ENCODE assay signal across 8 cellular contexts in genomic region chr16:2150418-2151187, GRCh38. TPM values are rescaled to one million over a fixed set of nuclear protein-coding genes. Genes with fewer than 3 reads are reported as not detected.
A peak's percentile ranks its signal among the peaks of the same experiment; 100 is the strongest.
DNase-seq lines count a peak whose midpoint lies in the region; ATAC-seq and TF ChIP-seq lines count a peak whose summit lies in the region.

No MANE protein-coding gene starts in this region.

- no peak for DNase-seq in Caco-2
- DNase-seq in HT1080 (ENCODE audit: low read depth), result peak; percentile 89
- DNase-seq in SK-N-DZ (ENCODE audit: low spot score), result peak; percentile 77
- DNase-seq in left colon, result peak; percentile 60 to 67
- no peak for DNase-seq in kidney glomerular epithelial cell (lab: John Stamatoyannopoulos, UW)
- DNase-seq in COLO829 (ENCODE audit: low spot score), result no peak

- BruUV-seq in Caco-2 (replicated peaks; lab: Mats Ljungman, UMichigan), result no TSS peak

- no peak overlapping the region for H3K4me3 ChIP-seq in Caco-2 (ENCODE audit: low read depth, low read length)

- H3K27me3 ChIP-seq in Caco-2 (replicated peaks; ENCODE audit: control insufficient read depth, insufficient read depth, low read length), result no peaks in the 10 kb centered on the region

- CTCF ChIA-PET in Caco-2 (lab: Charles Lee), result interaction anchor here (0.5 to 1.2 kb wide), 4 partner anchors 10 to 203 kb away, joined by 3 to 4 read pairs (median 4); partner anchors contain the start of gene ECI1

- peaks cover 40% of the 10 kb centered on the region for H3K4me1 ChIP-seq in Caco-2

- TF ChIP-seq CTCF in Caco-2 (IDR thresholded peaks at IDR 0.05; ENCODE audit: insufficient read depth in 1 of 2, low read depth in 1 of 2, low read length in 1 of 2, severe bottlenecking in 1 of 2, unreplicated experiment in 1 of 2), result no peak

- H3K36me3 ChIP-seq in Caco-2 (ENCODE audit: control insufficient read depth, insufficient read depth, low read length), result peaks cover 8% of the 10 kb centered on the region

- ATAC-seq in left colon (no peak), GM18520 (IDR thresholded peaks at IDR 0.05; ENCODE audit: unreplicated experiment) (no peak), HG02571 (IDR thresholded peaks at IDR 0.05; ENCODE audit: unreplicated experiment) (no peak)

- H3K4me1 Mint-ChIP-seq in Caco-2 (ENCODE audit: low read depth, unreplicated experiment), result peaks cover 19% of the 10 kb centered on the region

- H3K27me3 Mint-ChIP-seq in Caco-2 (ENCODE audit: insufficient read depth, unreplicated experiment), result peaks cover 3% of the 10 kb centered on the region

- H3K9me3 Mint-ChIP-seq in Caco-2 (ENCODE audit: unreplicated experiment), result no peaks in the 10 kb centered on the region

- no peak overlapping the region for H3K27ac Mint-ChIP-seq in Caco-2 (ENCODE audit: unreplicated experiment)

- peak overlapping the region; percentile 58 for H3K4me3 Mint-ChIP-seq in Caco-2 (ENCODE audit: unreplicated experiment)

- H3K36me3 Mint-ChIP-seq in Caco-2 (ENCODE audit: insufficient read depth, unreplicated experiment), result peaks cover 65% of the 10 kb centered on the region

- no peaks in the 10 kb centered on the region for H3K9me3 ChIP-seq in Caco-2

- POLR2A ChIA-PET in Caco-2 (lab: Charles Lee), result no interaction called here

- intact Hi-C loops in Caco-2 (cut with micrococcal nuclease; ENCODE audit: unreplicated experiment), result no loop called here
- intact Hi-C loops in left colon (cut with DNase I, micrococcal nuclease), result no loop called here

RNA-seq across cellular contexts. Expression of gene RAB26, which starts 2.2 kb away (rescaled TPM):
- total RNA-seq in Caco-2 (2022) (1.0 and 1.2 TPM in 2 replicates), left colon (10 to 100 TPM; 24.9 to 27.2 TPM)
- 9.5 and 13.4 TPM in 2 replicates for total RNA-seq in HT1080 (2014; rRNA removed; shearing (Covaris generic))
- 5.8 TPM in 2 replicates for polyA plus RNA-seq in HT1080 (2015; cell fraction: cytosol; rRNA removed)
- 38.8 and 42.6 TPM in 2 replicates for polyA plus RNA-seq in HT1080 (2015; cell fraction: nucleus; rRNA removed)
- 3.9 and 5.3 TPM in 2 replicates for polyA plus RNA-seq in SK-N-DZ (2014; cell fraction: cytosol; rRNA removed)
- 38.0 and 47.6 TPM in 2 replicates for polyA plus RNA-seq in SK-N-DZ (2014; cell fraction: nucleus; rRNA removed)

RNA-seq across cellular contexts. Expression of gene TRAF7, which starts 5.0 kb away (rescaled TPM):
- total RNA-seq in Caco-2 (2022), result 61.4 and 66.3 TPM in 2 replicates
- total RNA-seq in HT1080 (2014; rRNA removed; shearing (Covaris generic)), result 122 and 138 TPM in 2 replicates
- polyA plus RNA-seq in HT1080 (2015; cell fraction: cytosol; rRNA removed), result 111 TPM in 2 replicates
- 89.0 and 90.1 TPM in 2 replicates for polyA plus RNA-seq in HT1080 (2015; cell fraction: nucleus; rRNA removed)
- polyA plus RNA-seq in SK-N-DZ (2014; cell fraction: cytosol; rRNA removed), result 97.6 and 109 TPM in 2 replicates
- 116 and 158 TPM in 2 replicates for polyA plus RNA-seq in SK-N-DZ (2014; cell fraction: nucleus; rRNA removed)
- 10 to 100 TPM; 94.5 to 99.8 TPM for total RNA-seq in left colon

RNA-seq across cellular contexts. Expression of gene PKD1, which starts 14.9 kb away (rescaled TPM):
- total RNA-seq in Caco-2 (2022) (70.5 and 76.2 TPM in 2 replicates), left colon (10 to 100 TPM; 75.1 to 76.7 TPM)
- total RNA-seq in HT1080 (2014; rRNA removed; shearing (Covaris generic)), result 55.1 and 58.6 TPM in 2 replicates
- polyA plus RNA-seq in HT1080 (2015; cell fraction: cytosol; rRNA removed), result 51.5 and 53.1 TPM in 2 replicates
- 306 and 309 TPM in 2 replicates for polyA plus RNA-seq in HT1080 (2015; cell fraction: nucleus; rRNA removed)
- 80.0 and 122 TPM in 2 replicates for polyA plus RNA-seq in SK-N-DZ (2014; cell fraction: cytosol; rRNA removed)
- polyA plus RNA-seq in SK-N-DZ (2014; cell fraction: nucleus; rRNA removed), result 608 and 841 TPM in 2 replicates

RNA-seq across cellular contexts. Expression of gene CASKIN1, which starts 45.8 kb away (rescaled TPM):
- total RNA-seq in Caco-2 (2022), result 6.6 and 10.8 TPM in 2 replicates
- total RNA-seq in HT1080 (2014; rRNA removed; shearing (Covaris generic)), result 0.10 and 1.2 TPM in 2 replicates
- 0.09 and 0.12 TPM in 2 replicates for polyA plus RNA-seq in HT1080 (2015; cell fraction: cytosol; rRNA removed)
- 0.48 and 2.0 TPM in 2 replicates for polyA plus RNA-seq in HT1080 (2015; cell fraction: nucleus; rRNA removed)
- polyA plus RNA-seq in SK-N-DZ (2014; cell fraction: cytosol; rRNA removed), result 4.7 and 4.8 TPM in 2 replicates
- polyA plus RNA-seq in SK-N-DZ (2014; cell fraction: nucleus; rRNA removed), result 28.7 and 32.8 TPM in 2 replicates
- total RNA-seq in left colon, result under 1 TPM; 0.11 to 0.15 TPM

RNA-seq across cellular contexts. Expression of gene MLST8, which starts 54.7 kb away (rescaled TPM):
- total RNA-seq in Caco-2 (2022) (53.1 and 59.7 TPM in 2 replicates), left colon (10 to 100 TPM; 26.7 to 31.4 TPM)
- total RNA-seq in HT1080 (2014; rRNA removed; shearing (Covaris generic)), result 50.0 and 69.1 TPM in 2 replicates
- polyA plus RNA-seq in HT1080 (2015; cell fraction: cytosol; rRNA removed), result 89.7 and 112 TPM in 2 replicates
- polyA plus RNA-seq in HT1080 (2015; cell fraction: nucleus; rRNA removed), result 83.0 and 83.6 TPM in 2 replicates
- 37.3 and 53.0 TPM in 2 replicates for polyA plus RNA-seq in SK-N-DZ (2014; cell fraction: cytosol; rRNA removed)
- 103 and 131 TPM in 2 replicates for polyA plus RNA-seq in SK-N-DZ (2014; cell fraction: nucleus; rRNA removed)

Comparison
In these comparisons a context has a peak if more than half of its experiments do, and no peak if none do; other contexts are left out.
1. DNase-seq: peak in HT1080 (single experiment), SK-N-DZ (single experiment) and left colon (2 of 2); none in Caco-2 (0 of 2), kidney glomerular epithelial cell (single experiment) and COLO829 (single experiment).